In genomic region chr1:233584376-233584775, GRCh38 we compare ENCODE assay signal across 28 cellular contexts.
"Had no signal": no experiment of that assay in that cellular context is flagged by ENCODE, and none has a peak within 500 bp of the region (broad histone marks: within the 10 kb centered on the region; RNA-seq: fewer than 3 reads in every experiment).

No MANE protein-coding gene starts in this region.

- H3K36me3 ChIP-seq: stomach, suprapubic skin, thoracic aorta, tibial artery, tibial nerve, transverse colon, upper lobe of left lung, upper lobe of right lung, uterus, vagina had no signal

- H3K27ac Mint-ChIP-seq: stimulated activated effector memory CD8-positive, alpha-beta T cell treated with anti-CD3 and anti-CD28 coated beads, Interleukin-12 subunit alpha, Interleukin-12 subunit beta, amount 100 ng/mL, for 72 hours; stimulated activated naive B cell treated with anti-CD40 and anti-IgM and Interleukin-4, amounts not matched to agents 10 μg/mL and 1 μg/mL and 100 μg/mL, for 72 hours; stimulated activated naive CD8-positive, alpha-beta T cell treated with anti-CD3 and anti-CD28 coated beads, Interleukin-15, amount 100 ng/mL, for 72 hours; stimulated activated naive CD8-positive, alpha-beta T cell treated with anti-CD3 and anti-CD28 coated beads, Interleukin-15, Interleukin-2, amounts not matched to agents 100 ng/mL and 50 ng/mL, for 24 hours; type B pancreatic cell had no signal

- H3K4me1 Mint-ChIP-seq: stimulated activated effector memory CD8-positive, alpha-beta T cell treated with anti-CD3 and anti-CD28 coated beads, Interleukin-12 subunit alpha, Interleukin-12 subunit beta, amount 100 ng/mL, for 72 hours; stimulated activated naive CD8-positive, alpha-beta T cell treated with anti-CD3 and anti-CD28 coated beads, Interleukin-15, amount 100 ng/mL, for 72 hours had no signal

- H3K4me1 ChIP-seq: suprapubic skin, testis, tibial nerve, transverse colon, upper lobe of left lung, upper lobe of right lung, uterus, vagina had no signal

- FAIRE-seq: urothelium cell line had no signal

- H3K4me3 ChIP-seq: stomach, suprapubic skin, testis, thoracic aorta, tibial artery, tibial nerve, transverse colon, upper lobe of left lung, upper lobe of right lung, uterus, vagina had no signal

- DNase-seq: stimulated activated CD4-positive, alpha-beta T cell treated with anti-CD3 and anti-CD28 coated beads, Interleukin-2, amount 100 ng/mL, for 24 hours; stimulated activated CD4-positive, alpha-beta T cell treated with anti-CD3 and anti-CD28 coated beads, Interleukin-2, amount 100 ng/mL, for 48 hours; stimulated activated CD4-positive, alpha-beta T cell treated with anti-CD3 and anti-CD28 coated beads, Interleukin-4, amount 100 ng/mL, for 1 hour; stimulated activated CD4-positive, alpha-beta T cell treated with anti-CD3 and anti-CD28 coated beads, Interleukin-4, amount 100 ng/mL, for 24 hours; stimulated activated CD4-positive, alpha-beta T cell treated with anti-CD3 and anti-CD28 coated beads, Interleukin-4, amount 100 ng/mL, for 4 hours; stimulated activated CD8-positive, alpha-beta memory T cell treated with anti-CD3 and anti-CD28 coated beads, Interleukin-4, amount 100 ng/mL, for 48 hours; stimulated activated naive B cell treated with anti-CD40 and anti-IgM and Interleukin-4, amounts not matched to agents 10 μg/mL and 1 μg/mL and 100 μg/mL, for 72 hours; stimulated activated naive CD4-positive, alpha-beta T cell; stimulated activated naive CD4-positive, alpha-beta T cell treated with Interleukin-2 at 50 U/mL for 16 hours; stimulated activated naive CD8-positive, alpha-beta T cell treated with anti-CD3 and anti-CD28 coated beads, Interleukin-15, amount 100 ng/mL, for 72 hours; stimulated activated naive CD8-positive, alpha-beta T cell treated with anti-CD3 and anti-CD28 coated beads, Interleukin-15, Interleukin-2, amounts not matched to agents 100 U/mL and 50 U/mL, for 24 hours; stomach; substantia nigra; testis; tibial artery; transverse colon; trophoblast cell; upper lobe of left lung; upper lobe of right lung; uterus had no signal

- H3K9me3 ChIP-seq: suprapubic skin, testis, thoracic aorta, transverse colon, upper lobe of left lung, upper lobe of right lung, uterus, vagina had no signal

- H3K27ac ChIP-seq: stomach, suprapubic skin, testis, thoracic aorta, tibial artery, tibial nerve, transverse colon, upper lobe of left lung, upper lobe of right lung, uterus, vagina had no signal

- H3K9me3 Mint-ChIP-seq: stimulated activated effector memory CD8-positive, alpha-beta T cell treated with anti-CD3 and anti-CD28 coated beads, Interleukin-12 subunit alpha, Interleukin-12 subunit beta, amount 100 ng/mL, for 72 hours; stimulated activated naive CD8-positive, alpha-beta T cell treated with anti-CD3 and anti-CD28 coated beads, Interleukin-15, Interleukin-2, amounts not matched to agents 100 ng/mL and 50 ng/mL, for 24 hours had no signal

- H3K36me3 Mint-ChIP-seq: stimulated activated effector memory CD8-positive, alpha-beta T cell treated with anti-CD3 and anti-CD28 coated beads, Interleukin-12 subunit alpha, Interleukin-12 subunit beta, amount 100 ng/mL, for 72 hours; stimulated activated naive B cell treated with anti-CD40 and anti-IgM and Interleukin-4, amounts not matched to agents 10 μg/mL and 1 μg/mL and 100 μg/mL, for 72 hours; type B pancreatic cell had no signal

- ATAC-seq: stimulated activated effector memory CD8-positive, alpha-beta T cell treated with anti-CD3 and anti-CD28 coated beads, Interleukin-12 subunit alpha, Interleukin-12 subunit beta, amount 100 ng/mL, for 72 hours; stimulated activated naive B cell treated with anti-CD40 and anti-IgM and Interleukin-4, amounts not matched to agents 10 μg/mL and 1 μg/mL and 100 μg/mL, for 72 hours; stimulated activated naive CD8-positive, alpha-beta T cell treated with anti-CD3 and anti-CD28 coated beads, Interleukin-15, amount 100 ng/mL, for 72 hours; stimulated activated naive CD8-positive, alpha-beta T cell treated with anti-CD3 and anti-CD28 coated beads, Interleukin-15, Interleukin-2, amounts not matched to agents 100 U/mL and 50 U/mL, for 24 hours; upper lobe of right lung had no signal

- H3K4me3 Mint-ChIP-seq: stimulated activated effector memory CD8-positive, alpha-beta T cell treated with anti-CD3 and anti-CD28 coated beads, Interleukin-12 subunit alpha, Interleukin-12 subunit beta, amount 100 ng/mL, for 72 hours; stimulated activated naive B cell treated with anti-CD40 and anti-IgM and Interleukin-4, amounts not matched to agents 10 μg/mL and 1 μg/mL and 100 μg/mL, for 72 hours; stimulated activated naive CD8-positive, alpha-beta T cell treated with anti-CD3 and anti-CD28 coated beads, Interleukin-15, amount 100 ng/mL, for 72 hours; stimulated activated naive CD8-positive, alpha-beta T cell treated with anti-CD3 and anti-CD28 coated beads, Interleukin-15, Interleukin-2, amounts not matched to agents 100 ng/mL and 50 ng/mL, for 24 hours; type B pancreatic cell had no signal

- H3K27me3 ChIP-seq: stomach, suprapubic skin, testis, tibial artery, tibial nerve, transverse colon, upper lobe of left lung, upper lobe of right lung, uterus, vagina had no signal
